In the genomic region with DNA sequence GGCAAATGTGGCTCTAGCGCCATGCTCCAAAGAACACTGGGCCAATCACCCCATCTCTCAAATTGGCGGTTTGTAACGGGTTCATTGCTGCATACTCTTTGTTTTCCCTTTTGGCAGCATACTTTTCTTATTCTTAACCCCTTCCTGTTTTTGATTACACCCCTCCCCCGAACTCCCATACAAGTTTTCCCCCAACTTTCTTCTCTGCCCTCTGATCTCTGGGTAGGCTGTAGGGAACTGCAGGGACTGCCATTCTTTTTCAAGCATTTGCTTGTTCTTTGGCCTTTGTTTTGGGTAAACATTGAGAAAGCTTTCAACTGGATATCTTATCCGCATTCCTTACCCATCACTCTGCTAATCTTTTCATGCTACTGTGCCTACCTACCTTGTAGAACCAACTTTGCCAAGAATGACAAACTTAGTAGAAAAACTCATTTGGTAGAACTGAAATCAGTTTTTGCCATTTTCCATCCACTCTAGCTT, we compare ENCODE assay signal across 10 cellular contexts. TPM values are rescaled to one million over a fixed set of nuclear protein-coding genes. Genes with fewer than 3 reads are reported as not detected.
A peak's percentile ranks its signal among the peaks of the same experiment; 100 is the strongest.
DNase-seq lines count a peak whose midpoint lies in the region; ATAC-seq and TF ChIP-seq lines count a peak whose summit lies in the region.
"Had no signal": no experiment of that assay in that cellular context is flagged by ENCODE, and none has a peak within 500 bp of the region (broad histone marks: within the 10 kb centered on the region; RNA-seq: fewer than 3 reads in every experiment).

No MANE protein-coding gene starts in this region.

- H3K4me3 Mint-ChIP-seq in CD8-positive, alpha-beta T cell: peak overlapping the region; percentile 46

- H3K27ac ChIP-seq in CD8-positive, alpha-beta T cell (ENCODE audit: low read depth, low read length): no peak overlapping the region
- no peak overlapping the region for H3K27ac ChIP-seq in brain microvascular endothelial cell
- H3K27ac ChIP-seq: VCaP had no signal

- peak overlapping the region; percentile 92 for H2AFZ ChIP-seq in neuron (ENCODE audit: low read depth, low read length)

- no peak for ATAC-seq in CD8-positive, alpha-beta T cell
- ATAC-seq in GM19397 (IDR thresholded peaks at IDR 0.05; ENCODE audit: unreplicated experiment) (no peak), GM19467 (IDR thresholded peaks at IDR 0.05; ENCODE audit: unreplicated experiment) (no peak), GM21717 (IDR thresholded peaks at IDR 0.05; ENCODE audit: unreplicated experiment) (no peak)

- POLR2A ChIA-PET in CD8-positive, alpha-beta T cell (lab: Charles Lee): interaction anchor here (1.2 kb wide), 1 partner anchor 20 kb away, joined by 3 read pairs; no protein-coding TSS in a partner anchor

- intact Hi-C loops in CD8-positive, alpha-beta T cell (cut with DNase I, micrococcal nuclease): loop anchor here in 1 of 2 experiments (5.0 to 10.0 kb wide), 2 partner anchors 313 to 360 kb away; partner anchors contain the start of genes IFT80, SMC4 and TRIM59

- no peaks in the 10 kb centered on the region for H3K27me3 ChIP-seq in CD8-positive, alpha-beta T cell (ENCODE audit: insufficient read depth, low read length)
- H3K27me3 ChIP-seq in neuron (ENCODE audit: insufficient read depth, low read length) (no peaks in the 10 kb centered on the region), brain microvascular endothelial cell (replicated peaks) (no peaks in the 10 kb centered on the region)

- H3K4me1 Mint-ChIP-seq in CD8-positive, alpha-beta T cell (ENCODE audit: low read depth): peaks cover 33% of the 10 kb centered on the region

- peaks cover 26% of the 10 kb centered on the region for H3K4me1 ChIP-seq in CD8-positive, alpha-beta T cell (ENCODE audit: insufficient read depth, low read length)
- peaks cover 30% of the 10 kb centered on the region for H3K4me1 ChIP-seq in neuron (ENCODE audit: insufficient read depth, low read length)

- no peak overlapping the region for H3K27ac Mint-ChIP-seq in CD8-positive, alpha-beta T cell

- TF ChIP-seq CTCF in CD8-positive, alpha-beta T cell (IDR thresholded peaks at IDR 0.05): no peak
- TF ChIP-seq CTCF in NB4 (IDR thresholded peaks at IDR 0.05; ENCODE audit: low read depth, low read length): no peak
- TF ChIP-seq CTCF in epithelial cell of proximal tubule (conservative IDR thresholded peaks at IDR 0.05; ENCODE audit: low read depth, low read length): no peak
- TF ChIP-seq CTCF in brain microvascular endothelial cell (IDR thresholded peaks at IDR 0.05; ENCODE audit: low read depth, low read length, missing control alignments): no peak

- CTCF ChIA-PET in CD8-positive, alpha-beta T cell (lab: Charles Lee): interaction anchor here (1.4 kb wide), 1 partner anchor 10 kb away, joined by 3 read pairs; no protein-coding TSS in a partner anchor

- H3K36me3 Mint-ChIP-seq in CD8-positive, alpha-beta T cell: peaks cover 10% of the 10 kb centered on the region

- peaks cover 20% of the 10 kb centered on the region for H3K27me3 Mint-ChIP-seq in CD8-positive, alpha-beta T cell (ENCODE audit: low read depth)

- no peak for TF ChIP-seq POLR2A in NB4 (IDR thresholded peaks at IDR 0.05; ENCODE audit: extremely low read depth, insufficient read length)

- no peaks in the 10 kb centered on the region for H3K36me3 ChIP-seq in CD8-positive, alpha-beta T cell (ENCODE audit: insufficient read depth, low read length)
- H3K36me3 ChIP-seq in neuron (ENCODE audit: insufficient read depth, low read length): no peaks in the 10 kb centered on the region
- H3K36me3 ChIP-seq in brain microvascular endothelial cell (replicated peaks): no peaks in the 10 kb centered on the region

- H3K9me3 Mint-ChIP-seq in CD8-positive, alpha-beta T cell: no peaks in the 10 kb centered on the region

- H3K4me3 ChIP-seq in CD8-positive, alpha-beta T cell (ENCODE audit: low read depth, low read length): peak overlapping the region; percentile 79
- H3K4me3 ChIP-seq in NB4 (ENCODE audit: low read depth, low read length) (no peak overlapping the region), epithelial cell of proximal tubule (ENCODE audit: low read depth, low read length) (peak overlapping the region; percentile 83), neuron (ENCODE audit: low read length) (peak overlapping the region; percentile 57), brain microvascular endothelial cell (ENCODE audit: low read depth, low read length) (no peak overlapping the region)

- in situ Hi-C loops in brain microvascular endothelial cell (cut with HindIII; ENCODE audit: low pct_ligation_motif_present, low sequenced_read_pairs): no loop called here

- H3K9me3 ChIP-seq in CD8-positive, alpha-beta T cell (ENCODE audit: low read length): no peaks in the 10 kb centered on the region
- H3K9me3 ChIP-seq in neuron (ENCODE audit: low read length): no peaks in the 10 kb centered on the region

- DNase-seq in CD8-positive, alpha-beta T cell: no peak
- peak; percentile 6 for DNase-seq in NB4 (ENCODE audit: low read depth)
- no peak for DNase-seq in epithelial cell of proximal tubule (ENCODE audit: low read depth)
- no peak for DNase-seq in brain microvascular endothelial cell
- DNase-seq: stimulated activated CD4-positive, alpha-beta T cell treated with anti-CD3 and anti-CD28 coated beads, Interleukin-1b, Interleukin-23, amount 100 ng/mL, for 48 hours had no signal

RNA-seq across cellular contexts. Expression of gene PPM1L, which starts 1.6 kb away (rescaled TPM):
- total RNA-seq in CD8-positive, alpha-beta T cell: 1 to 10 TPM; 1.8 to 2.9 TPM
- 2.4 and 3.2 TPM in 2 replicates for total RNA-seq in epithelial cell of proximal tubule

Comparison
In these comparisons a context has a peak if more than half of its experiments do, and no peak if none do; other contexts are left out.
1. H3K4me3 ChIP-seq: peak in CD8-positive, alpha-beta T cell (single experiment), epithelial cell of proximal tubule (single experiment) and neuron (single experiment); none in NB4 (single experiment) and brain microvascular endothelial cell (single experiment).